ENCODE assay signal across 1 cellular context in genomic region chr18:23053756-23054457, GRCh38.
TF ChIP-seq lines count a peak whose summit lies in the region.

No MANE protein-coding gene starts in this region.

TF ChIP-seq in HepG2, 621 proteins besides CTCF, POLR2A, EP300 and RAD21 (continued from another document):
- no peak for TF ChIP-seq TEAD2 (CRISPR knock-in tag; IDR thresholded peaks at IDR 0.05)
- TF ChIP-seq ZNF512 (CRISPR knock-in tag; IDR thresholded peaks at IDR 0.05) = no peak
- 0 out of 2 replicates have a peak, but pooled peaks have one; percentile 30 for TF ChIP-seq ARID3A (IDR thresholded peaks at IDR 0.05; ENCODE audit: low read depth, low read length)
- no peak for TF ChIP-seq RELA (CRISPR knock-in tag; IDR thresholded peaks at IDR 0.05)
- TF ChIP-seq ARHGAP35 (CRISPR knock-in tag; IDR thresholded peaks at IDR 0.05; ENCODE audit: borderline replicate concordance) = no peak
